Comparison of ENCODE assay signal across 8 cellular contexts in the genomic region with DNA sequence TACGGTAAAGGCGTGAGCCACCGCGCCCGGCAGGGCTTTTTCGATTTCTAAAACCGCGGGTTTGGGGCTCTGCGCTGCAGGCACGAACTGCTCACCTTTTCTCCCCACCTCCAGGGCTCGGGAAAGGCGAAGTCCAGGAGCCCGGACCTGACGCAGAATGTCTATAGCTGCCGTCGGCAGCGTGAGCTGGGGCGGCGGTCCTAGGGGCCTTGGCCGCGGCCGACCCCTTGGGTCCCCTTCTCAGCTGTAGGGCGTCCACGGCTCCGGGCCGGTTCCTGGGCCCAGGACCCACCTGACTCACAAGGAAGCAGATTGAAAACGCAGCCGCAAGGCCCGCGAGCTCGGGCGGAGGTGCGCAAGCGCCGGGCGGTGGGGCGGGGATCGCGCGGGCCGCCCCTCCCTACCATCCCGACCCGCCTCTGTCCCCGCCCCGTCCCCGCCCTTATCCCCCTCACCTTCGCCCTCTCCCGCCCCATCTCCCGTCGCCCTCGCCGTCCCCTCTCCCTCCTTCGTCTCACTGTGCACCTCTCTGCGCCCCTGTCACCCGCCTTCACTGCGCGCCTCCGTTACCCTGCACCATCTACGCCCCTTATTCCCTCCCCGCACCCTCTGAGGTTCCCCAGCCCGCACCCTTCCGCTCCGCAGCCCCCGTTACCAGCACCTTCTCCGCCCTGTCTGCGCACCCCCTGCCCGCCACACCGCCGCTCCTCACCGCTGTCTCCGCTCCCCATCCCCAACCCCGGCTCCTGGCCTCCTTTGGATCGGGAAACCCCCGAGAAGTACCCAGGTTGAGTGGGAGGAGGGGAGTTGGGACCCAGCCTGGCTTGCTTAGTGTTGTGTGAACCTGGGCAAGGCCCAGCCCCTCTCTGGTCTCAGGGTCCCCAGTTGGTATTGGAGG. TPM values are rescaled to one million over a fixed set of nuclear protein-coding genes. Genes with fewer than 3 reads are reported as not detected.
DNase-seq lines count a peak whose midpoint lies in the region; ATAC-seq, FAIRE-seq and TF ChIP-seq lines count a peak whose summit lies in the region.

TSS of gene HDHD3 (minus strand) at position 353 of the 898 bp plus-strand sequence. CDS start 2,632 bp downstream, outside the sequence.

- H3K4me1 Mint-ChIP-seq in IgD-negative memory B cell (peaks cover 14 to 21% (median 16%) of the 10 kb centered on the region in 3 donors), nephron (peaks cover 20% of the 10 kb centered on the region)
- H3K4me1 Mint-ChIP-seq in stimulated activated naive CD8-positive, alpha-beta T cell treated with anti-CD3 and anti-CD28 coated beads, Interleukin-15, Interleukin-2, amounts not matched to agents 100 ng/mL and 50 ng/mL, for 24 hours (ENCODE audit: low read depth) = peaks cover 10% of the 10 kb centered on the region

- no peak for FAIRE-seq in D721Med (lab: Jason Lieb, UNC)

- H3K4me3 ChIP-seq in fibroblast of pulmonary artery (replicated peaks; ENCODE audit: low read depth, low read length) = peak within 1 kb of the TSS; percentile 86

- peak; percentile 93 for DNase-seq in D721Med (ENCODE audit: insufficient read length, low spot score)
- peak; percentile 69 for DNase-seq in RPMI7951 (ENCODE audit: low read depth)
- peak; percentile 76 for DNase-seq in activated T-helper 9 cell treated with anti-CD3 and anti-CD28 coated beads, Interleukin-2, amount 50 U/mL, for 16 hours (ENCODE audit: low read depth)
- peak; percentile 72 for DNase-seq in fibroblast of pulmonary artery (ENCODE audit: low read depth)

- H3K27ac Mint-ChIP-seq in IgD-negative memory B cell (peak within 1 kb of the TSS; percentile 72 to 89 (median 83)), nephron (peak within 1 kb of the TSS; percentile 73 to 94 (median 88))
- peak within 1 kb of the TSS; percentile 83 for H3K27ac Mint-ChIP-seq in stimulated activated naive CD8-positive, alpha-beta T cell treated with anti-CD3 and anti-CD28 coated beads, Interleukin-15, Interleukin-2, amounts not matched to agents 100 ng/mL and 50 ng/mL, for 24 hours

- H3K36me3 Mint-ChIP-seq in IgD-negative memory B cell = no peaks in the 10 kb centered on the region
- H3K36me3 Mint-ChIP-seq in nephron (ENCODE audit: low read depth) = peaks cover 10% of the 10 kb centered on the region
- no peaks in the 10 kb centered on the region for H3K36me3 Mint-ChIP-seq in stimulated activated naive CD8-positive, alpha-beta T cell treated with anti-CD3 and anti-CD28 coated beads, Interleukin-15, Interleukin-2, amounts not matched to agents 100 ng/mL and 50 ng/mL, for 24 hours (ENCODE audit: low read depth)

- no peaks in the 10 kb centered on the region for H3K9me3 Mint-ChIP-seq in IgD-negative memory B cell
- H3K9me3 Mint-ChIP-seq in nephron = no peaks in the 10 kb centered on the region
- H3K9me3 Mint-ChIP-seq in stimulated activated naive CD8-positive, alpha-beta T cell treated with anti-CD3 and anti-CD28 coated beads, Interleukin-15, Interleukin-2, amounts not matched to agents 100 ng/mL and 50 ng/mL, for 24 hours = no peaks in the 10 kb centered on the region

- H3K27me3 Mint-ChIP-seq in IgD-negative memory B cell = no peaks in the 10 kb centered on the region
- no peaks in the 10 kb centered on the region for H3K27me3 Mint-ChIP-seq in nephron (ENCODE audit: low read depth)
- peaks cover 7% of the 10 kb centered on the region for H3K27me3 Mint-ChIP-seq in stimulated activated naive CD8-positive, alpha-beta T cell treated with anti-CD3 and anti-CD28 coated beads, Interleukin-15, Interleukin-2, amounts not matched to agents 100 ng/mL and 50 ng/mL, for 24 hours

- peak; percentile 74 for ATAC-seq in GM21528 (IDR thresholded peaks at IDR 0.05; ENCODE audit: low FRiP score, unreplicated experiment)

- H3K4me3 Mint-ChIP-seq in IgD-negative memory B cell = peak within 1 kb of the TSS; percentile 86 to 97 (median 93)
- peak within 1 kb of the TSS; percentile 89 to 93 (median 93) for H3K4me3 Mint-ChIP-seq in nephron
- peak within 1 kb of the TSS; percentile 81 for H3K4me3 Mint-ChIP-seq in stimulated activated naive CD8-positive, alpha-beta T cell treated with anti-CD3 and anti-CD28 coated beads, Interleukin-15, Interleukin-2, amounts not matched to agents 100 ng/mL and 50 ng/mL, for 24 hours

- TF ChIP-seq CTCF in D721Med (IDR thresholded peaks at IDR 0.05; ENCODE audit: insufficient read depth, missing control alignments) (no peak), fibroblast of pulmonary artery (IDR thresholded peaks at IDR 0.05; ENCODE audit: low read length, missing control alignments) (no peak), nephron (IDR thresholded peaks at IDR 0.05; ENCODE audit: unreplicated experiment in 3 of 3) (no peak)

RNA-seq across cellular contexts. Expression of gene HDHD3, which starts in this region (rescaled TPM):
- 48.0 TPM for polyA plus RNA-seq in IgD-negative memory B cell
- total RNA-seq in RPMI7951 (2014; rRNA removed; shearing (Covaris generic)) = 5.3 and 10.1 TPM in 2 replicates

Comparison
In these comparisons a context has a peak if more than half of its experiments do, and no peak if none do; other contexts are left out.
1. Peak in every context shown above with its lines: DNase-seq, ATAC-seq and H3K4me3 ChIP-seq.